8 cellular contexts compared by ENCODE assay signal in the genomic region with DNA sequence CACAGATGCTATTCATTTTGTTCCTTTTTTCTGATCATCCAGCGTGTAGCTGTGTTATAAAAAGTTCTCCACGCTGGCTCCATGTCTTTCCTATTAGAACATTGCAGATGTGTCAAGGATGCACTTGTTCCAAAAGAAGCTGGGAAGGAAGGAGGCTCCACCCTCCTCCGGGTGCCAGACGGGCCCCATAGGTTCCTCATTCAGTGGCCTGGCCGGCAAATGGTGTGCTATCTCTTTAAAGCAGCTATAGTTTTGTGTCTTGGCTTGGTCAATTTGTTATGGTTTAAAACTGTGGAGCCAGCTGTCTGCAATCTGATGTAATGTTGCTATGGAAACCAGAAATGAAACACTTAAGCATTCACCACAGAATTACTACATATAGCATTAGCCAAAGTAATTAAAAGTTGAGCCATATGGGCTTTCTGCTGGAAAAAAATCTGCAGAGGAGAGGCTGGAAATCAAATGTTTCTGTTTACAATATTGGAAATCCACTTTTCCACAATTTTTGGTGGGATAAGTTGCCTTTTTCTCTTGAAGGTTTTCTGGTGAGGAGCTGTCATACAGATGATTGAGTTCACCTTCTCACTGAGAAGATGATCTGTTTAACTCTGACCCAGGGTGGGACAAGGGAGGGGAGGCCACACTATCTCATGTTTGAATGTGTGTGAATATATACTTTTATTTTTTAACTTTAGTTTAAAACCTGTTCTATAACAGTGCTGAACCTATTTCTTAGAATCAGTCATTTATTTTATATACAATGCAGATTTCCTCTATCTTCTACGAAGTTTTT.
A peak's percentile ranks its signal among the peaks of the same experiment; 100 is the strongest.
DNase-seq lines count a peak whose midpoint lies in the region; ATAC-seq and TF ChIP-seq lines count a peak whose summit lies in the region.

No MANE protein-coding gene starts in this region.

- no peak overlapping the region for H3K4ac ChIP-seq in mesenchymal stem cell (ENCODE audit: low read depth in 1 of 2, low read length in 2 of 2)

- intact Hi-C loops in colonic mucosa (cut with DNase I), result no loop called here

- peak overlapping the region in 1 of 2 experiments; percentile 96 for H3K18ac ChIP-seq in mesenchymal stem cell (ENCODE audit: low read depth in 1 of 2, low read length in 2 of 2)

- H3K9me3 ChIP-seq in colonic mucosa, result no peaks in the 10 kb centered on the region
- no peaks in the 10 kb centered on the region for H3K9me3 ChIP-seq in mesenchymal stem cell (ENCODE audit: control insufficient read depth, low read length)

- H3K4me2 ChIP-seq in mesenchymal stem cell (ENCODE audit: low read length, poor library complexity, severe bottlenecking), result peak overlapping the region; percentile 81

- H3K23ac ChIP-seq in mesenchymal stem cell (ENCODE audit: low read length in 2 of 2), result no peak overlapping the region

- WGBS in mesenchymal stem cell, result 38% methylated on average over 5 of the region's 6 CpGs
- WGBS in urinary bladder, result 11% methylated on average over 6 of the region's 6 CpGs

- no peak for TF ChIP-seq CTCF in colonic mucosa (IDR thresholded peaks at IDR 0.05)

- H3K27me3 ChIP-seq in colonic mucosa (no peaks in the 10 kb centered on the region), mesenchymal stem cell (ENCODE audit: control insufficient read depth in 1 of 2, insufficient read depth in 1 of 2, low read length in 2 of 2) (no peaks in the 10 kb centered on the region)

- no peak overlapping the region for H4K8ac ChIP-seq in mesenchymal stem cell (ENCODE audit: low read length)

- H3K14ac ChIP-seq in mesenchymal stem cell (ENCODE audit: low read length in 2 of 2), result no peak overlapping the region

- peaks cover 18% of the 10 kb centered on the region for H3K79me1 ChIP-seq in mesenchymal stem cell (replicated peaks; ENCODE audit: low read length, poor library complexity, severe bottlenecking)

- H2AK5ac ChIP-seq in mesenchymal stem cell (ENCODE audit: low read length, severe bottlenecking), result no peak overlapping the region

- H3K9ac ChIP-seq in colonic mucosa (ENCODE audit: low read depth in 2 of 2, low read length in 2 of 2) (peak overlapping the region; percentile 40 to 53), mesenchymal stem cell (ENCODE audit: low read length) (peak overlapping the region; percentile 98)

- H2BK120ac ChIP-seq in mesenchymal stem cell (ENCODE audit: low read depth, low read length), result no peak overlapping the region

- H3K4me3 ChIP-seq in colonic mucosa, result peak overlapping the region; percentile 12
- peak overlapping the region in 1 of 2 experiments; percentile 94 for H3K4me3 ChIP-seq in mesenchymal stem cell (ENCODE audit: insufficient read depth in 1 of 2, low read depth in 1 of 2, low read length in 2 of 2)
- H3K4me3 ChIP-seq in urinary bladder (ENCODE audit: low read depth, low read length), result peak overlapping the region; percentile 35

- ATAC-seq in GM18499 (IDR thresholded peaks at IDR 0.05; ENCODE audit: insufficient read depth, unreplicated experiment) (peak; percentile 81), HG02884 (IDR thresholded peaks at IDR 0.05; ENCODE audit: unreplicated experiment) (peak; percentile 76)

- H4K91ac ChIP-seq in mesenchymal stem cell (ENCODE audit: low read length), result no peak overlapping the region

- no peak overlapping the region for H2BK5ac ChIP-seq in mesenchymal stem cell (ENCODE audit: low read depth, low read length, poor library complexity, severe bottlenecking)

- DNase-seq in NCI-H748 treated with DMSO at 0.1 percent for 48 hours (lab: John Stamatoyannopoulos, UW) (peak; percentile 46), colonic mucosa (peak; percentile 45), mesenchymal stem cell (peak; percentile 99)
- no peak for DNase-seq in activated naive CD4-positive, alpha-beta T cell (lab: John Stamatoyannopoulos, UW)
- DNase-seq in stimulated activated CD4-positive, alpha-beta T cell treated with anti-CD3 and anti-CD28 coated beads, Interleukin-4, amount 100 ng/mL, for 1 hour, result no peak

- no peak overlapping the region for H2AFZ ChIP-seq in mesenchymal stem cell (ENCODE audit: low read depth, low read length)

- H3K4me1 ChIP-seq in colonic mucosa, result no peaks in the 10 kb centered on the region
- H3K4me1 ChIP-seq in mesenchymal stem cell (ENCODE audit: control insufficient read depth, insufficient read depth, low read depth, low read length), result peaks cover 7% of the 10 kb centered on the region
- H3K4me1 ChIP-seq in urinary bladder (ENCODE audit: insufficient read depth), result no peaks in the 10 kb centered on the region

- H3K27ac ChIP-seq in colonic mucosa (peak overlapping the region; percentile 63), mesenchymal stem cell (ENCODE audit: low read length, poor library complexity, severe bottlenecking) (peak overlapping the region; percentile 93), urinary bladder (ENCODE audit: low read depth) (no peak overlapping the region)

- H3K36me3 ChIP-seq in colonic mucosa (no peaks in the 10 kb centered on the region), mesenchymal stem cell (ENCODE audit: control insufficient read depth in 1 of 2, insufficient read depth in 2 of 2, low read depth in 1 of 2, low read length in 2 of 2) (peaks cover 0 to 21% of the 10 kb centered on the region in 2 experiments), urinary bladder (ENCODE audit: insufficient read depth) (no peaks in the 10 kb centered on the region)

- peak overlapping the region in 1 of 2 experiments; percentile 86 for H2BK12ac ChIP-seq in mesenchymal stem cell (ENCODE audit: low read length in 2 of 2)

- no peak overlapping the region for H2BK15ac ChIP-seq in mesenchymal stem cell (ENCODE audit: low read depth, poor library complexity, severe bottlenecking)

Comparison
In these comparisons a context has a peak if more than half of its experiments do, and no peak if none do; other contexts are left out.
1. DNase-seq: peak in NCI-H748 treated with DMSO at 0.1 percent for 48 hours (single experiment), colonic mucosa (single experiment) and mesenchymal stem cell (single experiment); none in activated naive CD4-positive, alpha-beta T cell (0 of 4) and stimulated activated CD4-positive, alpha-beta T cell treated with anti-CD3 and anti-CD28 coated beads, Interleukin-4, amount 100 ng/mL, for 1 hour (single experiment).